Comparison of ENCODE assay signal across 17 cellular contexts in genomic region chr15:42695527-42696071, GRCh38.
"Had no signal": no experiment of that assay in that cellular context is flagged by ENCODE, and none has a peak within 500 bp of the region (broad histone marks: within the 10 kb centered on the region; RNA-seq: fewer than 3 reads in every experiment).

No MANE protein-coding gene starts in this region.

- ATAC-seq: activated CD8-positive, alpha-beta T cell treated with anti-CD3 and anti-CD28 coated beads for 36 hours; mucosa of descending colon; naive thymus-derived CD4-positive, alpha-beta T cell; stimulated activated naive CD8-positive, alpha-beta T cell treated with anti-CD3 and anti-CD28 coated beads, Interleukin-15, amount 100 ng/mL, for 72 hours; T-cell had no signal

- H3K9me3 Mint-ChIP-seq: activated CD8-positive, alpha-beta T cell treated with anti-CD3 and anti-CD28 coated beads for 36 hours; activated T-helper 2 cell treated with anti-CD3 and anti-CD28 coated beads, Interferon-gamma antibody, Interleukin-2, Interleukin-4, amounts not matched to agents 10 μg/mL and 5 μg/mL and 100 μg/mL, durations not matched to agents 14 hours and 24 hours and 36 hours; naive thymus-derived CD4-positive, alpha-beta T cell; stimulated activated naive CD8-positive, alpha-beta T cell treated with anti-CD3 and anti-CD28 coated beads, Interleukin-15, amount 100 ng/mL, for 72 hours; T-cell had no signal

- H3K4me3 Mint-ChIP-seq: activated CD8-positive, alpha-beta T cell treated with anti-CD3 and anti-CD28 coated beads for 36 hours; naive thymus-derived CD4-positive, alpha-beta T cell; stimulated activated naive CD8-positive, alpha-beta T cell treated with anti-CD3 and anti-CD28 coated beads, Interleukin-15, amount 100 ng/mL, for 72 hours; T-cell had no signal

- H3K4me3 ChIP-seq: coronary artery, mucosa of descending colon, prostate gland, right atrium auricular region, skin epidermis, upper lobe of left lung had no signal

- H3K27ac ChIP-seq: coronary artery, prostate gland, right atrium auricular region, skin epidermis, upper lobe of left lung had no signal

- DNase-seq: activated CD4-positive, alpha-beta T cell treated with anti-CD3 and anti-CD28 coated beads for 48 hours; activated CD4-positive, CD25-positive, alpha-beta regulatory T cell; activated CD8-positive, alpha-beta T cell treated with anti-CD3 and anti-CD28 coated beads for 36 hours; activated naive CD4-positive, alpha-beta T cell treated with Interleukin-2 at 50 U/mL for 16 hours; activated T-cell treated with anti-CD3 and anti-CD28 coated beads, Interleukin-2, amount 50 U/mL, for 1 hour; mesenchymal stem cell; mucosa of descending colon; naive thymus-derived CD4-positive, alpha-beta T cell; stimulated activated naive CD8-positive, alpha-beta T cell treated with anti-CD3 and anti-CD28 coated beads, Interleukin-15, amount 100 ng/mL, for 72 hours; T-cell; T1000; upper lobe of left lung had no signal

- H3K27ac Mint-ChIP-seq: activated CD8-positive, alpha-beta T cell treated with anti-CD3 and anti-CD28 coated beads for 36 hours; activated T-helper 2 cell treated with anti-CD3 and anti-CD28 coated beads, Interferon-gamma antibody, Interleukin-2, Interleukin-4, amounts not matched to agents 10 μg/mL and 5 μg/mL and 100 μg/mL, durations not matched to agents 14 hours and 24 hours and 36 hours; T-cell had no signal
